ENCODE assay signal across 22 cellular contexts in genomic region chr17:68326681-68327080, GRCh38. TPM values are rescaled to one million over a fixed set of nuclear protein-coding genes. Genes with fewer than 3 reads are reported as not detected.
A peak's percentile ranks its signal among the peaks of the same experiment; 100 is the strongest.
DNase-seq lines count a peak whose midpoint lies in the region; ATAC-seq, FAIRE-seq and TF ChIP-seq lines count a peak whose summit lies in the region.
"Had no signal": no experiment of that assay in that cellular context is flagged by ENCODE, and none has a peak within 500 bp of the region (broad histone marks: within the 10 kb centered on the region; RNA-seq: fewer than 3 reads in every experiment).

No MANE protein-coding gene starts in this region.

- no peak overlapping the region for H4K5ac ChIP-seq in IMR-90 (ENCODE audit: low read depth, low read length)

- no peaks in the 10 kb centered on the region for H3K4me1 Mint-ChIP-seq in MCF 10A (ENCODE audit: insufficient read depth, unreplicated experiment)
- H3K4me1 Mint-ChIP-seq in astrocyte (ENCODE audit: low read depth, unreplicated experiment) = no peaks in the 10 kb centered on the region
- H3K4me1 Mint-ChIP-seq: memory B cell had no signal

- no peak overlapping the region for H3K56ac ChIP-seq in IMR-90 (ENCODE audit: extremely low read depth, insufficient read depth, low read length)

- TF ChIP-seq CTCF in mammary epithelial cell (conservative IDR thresholded peaks at IDR 0.05 in 1 of 2, IDR thresholded peaks at IDR 0.05 in 1 of 2; ENCODE audit: extremely low read depth in 1 of 2, insufficient read depth in 1 of 2, low read depth in 1 of 2, low read length in 2 of 2) (no peak), MCF 10A (IDR thresholded peaks at IDR 0.05; ENCODE audit: unreplicated experiment) (no peak), IMR-90 (conservative IDR thresholded peaks at IDR 0.05; ENCODE audit: low read depth, low read length) (no peak), astrocyte (IDR thresholded peaks at IDR 0.05; ENCODE audit: insufficient read depth, low read depth, low read length) (no peak)

- H3K79me2 ChIP-seq in mammary epithelial cell (ENCODE audit: insufficient read depth, low read length) = no peaks in the 10 kb centered on the region
- no peaks in the 10 kb centered on the region for H3K79me2 ChIP-seq in astrocyte (ENCODE audit: insufficient read depth, low read length)
- H3K79me2 ChIP-seq in trophoblast cell (ENCODE audit: control insufficient read depth, insufficient read depth, low read length, poor library complexity) = peaks cover 8% of the 10 kb centered on the region

- H4K8ac ChIP-seq in IMR-90 (ENCODE audit: low read depth in 2 of 2, low read length in 2 of 2) = no peak overlapping the region
- H4K8ac ChIP-seq in trophoblast cell (ENCODE audit: low read depth, low read length) = peak overlapping the region; percentile 21

- no peak for TF ChIP-seq POLR2A in IMR-90 (IDR thresholded peaks at IDR 0.05; ENCODE audit: low read depth, low read length)

- BruUV-seq in mammary epithelial cell (replicated peaks; lab: Mats Ljungman, UMichigan) = no TSS peak
- no TSS peak for BruUV-seq in MCF 10A (replicated peaks; lab: Mats Ljungman, UMichigan)
- no TSS peak for BruUV-seq in IMR-90 (replicated peaks; lab: Mats Ljungman, UMichigan)

- H3K4ac ChIP-seq in IMR-90 (ENCODE audit: low read depth, low read length) (no peak overlapping the region), trophoblast cell (ENCODE audit: low read depth, low read length) (peak overlapping the region; percentile 1)

- H3K4me1 ChIP-seq in mammary epithelial cell (ENCODE audit: insufficient read depth, low read length) (peaks cover 8% of the 10 kb centered on the region), IMR-90 (ENCODE audit: control insufficient read depth, insufficient read depth, low read length) (no peaks in the 10 kb centered on the region), astrocyte (ENCODE audit: insufficient read depth, low read length) (no peaks in the 10 kb centered on the region), trophoblast cell (ENCODE audit: control insufficient read depth in 1 of 2, insufficient read depth in 2 of 2, low read length in 2 of 2) (peaks cover 25 to 41% of the 10 kb centered on the region in 2 experiments)
- H3K4me1 ChIP-seq: adrenal gland, stomach had no signal

- H4K20me1 ChIP-seq in mammary epithelial cell (ENCODE audit: insufficient read depth, low read length) (no peaks in the 10 kb centered on the region), IMR-90 (ENCODE audit: insufficient read depth, low read length) (no peaks in the 10 kb centered on the region), astrocyte (ENCODE audit: insufficient read depth, low read length) (no peaks in the 10 kb centered on the region)

- H3K27ac Mint-ChIP-seq in MCF 10A (ENCODE audit: low read depth, unreplicated experiment) (no peak overlapping the region), astrocyte (ENCODE audit: unreplicated experiment) (peak overlapping the region; percentile 64)
- H3K27ac Mint-ChIP-seq: CD4-positive, alpha-beta T cell; memory B cell; type B pancreatic cell had no signal

- intact Hi-C loops in mammary epithelial cell (cut with micrococcal nuclease) = no loop called here
- intact Hi-C loops in MCF 10A (cut with micrococcal nuclease) = no loop called here
- intact Hi-C loops in IMR-90 (cut with micrococcal nuclease) = no loop called here

- no peak overlapping the region for H2BK20ac ChIP-seq in IMR-90 (ENCODE audit: low read depth, low read length)

- in situ Hi-C loops in mammary epithelial cell (cut with MboI; ENCODE audit: low sequenced_read_pairs in 2 of 2) = no loop called here
- in situ Hi-C loops in IMR-90 (cut with MboI; ENCODE audit: low sequenced_read_pairs) = no loop called here

- no peak overlapping the region for H2AK9ac ChIP-seq in IMR-90 (replicated peaks; ENCODE audit: low read depth, low read length, poor library complexity)

- no peak for ATAC-seq in IMR-90 (ENCODE audit: low read depth)
- ATAC-seq in HG02642 (IDR thresholded peaks at IDR 0.05; ENCODE audit: poor library complexity, unreplicated experiment) = no peak
- ATAC-seq in GM19463 (IDR thresholded peaks at IDR 0.05; ENCODE audit: unreplicated experiment) = no peak
- ATAC-seq: right cardiac atrium had no signal

- H3K23ac ChIP-seq in IMR-90 (ENCODE audit: low read depth, low read length) = no peak overlapping the region
- no peak overlapping the region for H3K23ac ChIP-seq in trophoblast cell (ENCODE audit: low read length)

- dilution Hi-C loops in mammary epithelial cell (cut with HindIII; ENCODE audit: low sequenced_read_pairs) (no loop called here), IMR-90 (cut with HindIII; ENCODE audit: low sequenced_read_pairs, unreplicated experiment) (no loop called here)

- H3K9me3 Mint-ChIP-seq in MCF 10A (ENCODE audit: unreplicated experiment) = peaks cover 9% of the 10 kb centered on the region
- peaks cover 16% of the 10 kb centered on the region for H3K9me3 Mint-ChIP-seq in astrocyte (ENCODE audit: unreplicated experiment)

- peak overlapping the region; percentile 63 for H2BK12ac ChIP-seq in trophoblast cell (ENCODE audit: low read length)

- H2BK5ac ChIP-seq in IMR-90 (ENCODE audit: low read depth, low read length, poor library complexity, severe bottlenecking) (no peak overlapping the region), trophoblast cell (ENCODE audit: low read depth, low read length, poor library complexity) (peak overlapping the region; percentile 77)

- POLR2A ChIA-PET in MCF 10A (lab: Yijun Ruan, JAX) = interaction anchor here (0.6 kb wide), 1 partner anchor 82 kb away, joined by 4 read pairs; no protein-coding TSS in a partner anchor
- POLR2A ChIA-PET in IMR-90 (lab: Charles Lee; ENCODE audit: unreplicated experiment) = no interaction called here

- no peak overlapping the region for H3K27ac ChIP-seq in mammary epithelial cell (ENCODE audit: insufficient read depth, low read depth, low read length)
- no peak overlapping the region for H3K27ac ChIP-seq in IMR-90 (ENCODE audit: insufficient read depth, low read length)
- H3K27ac ChIP-seq in astrocyte (ENCODE audit: low read depth, low read length) = no peak overlapping the region
- H3K27ac ChIP-seq in trophoblast cell (ENCODE audit: low read depth, low read length) = peak overlapping the region; percentile 89
- H3K27ac ChIP-seq: adrenal gland, cardiac muscle cell, dorsolateral prefrontal cortex, stomach had no signal

- no peak overlapping the region for H4K91ac ChIP-seq in IMR-90 (ENCODE audit: insufficient read depth, low read depth, low read length)
- H4K91ac ChIP-seq in trophoblast cell (ENCODE audit: low read depth, low read length) = peak overlapping the region; percentile 90

- no peak for FAIRE-seq in astrocyte (lab: Jason Lieb, UNC)
- FAIRE-seq: frontal cortex had no signal

- H3K4me3 Mint-ChIP-seq in MCF 10A (ENCODE audit: unreplicated experiment) (no peak overlapping the region), astrocyte (ENCODE audit: unreplicated experiment) (no peak overlapping the region)
- H3K4me3 Mint-ChIP-seq: CD4-positive, alpha-beta T cell; IgD-negative memory B cell; memory B cell; type B pancreatic cell had no signal

- H3K9ac ChIP-seq in mammary epithelial cell (ENCODE audit: insufficient read depth, low read length) (no peak overlapping the region), IMR-90 (ENCODE audit: low read depth, low read length) (no peak overlapping the region), astrocyte (ENCODE audit: low read length) (no peak overlapping the region), trophoblast cell (ENCODE audit: low read length) (no peak overlapping the region)

- H3K27me3 ChIP-seq in mammary epithelial cell (ENCODE audit: insufficient read depth, low read length) (no peaks in the 10 kb centered on the region), IMR-90 (ENCODE audit: control insufficient read depth, insufficient read depth, low read length) (0 out of 2 replicates have a peak, but pooled peaks cover 2% of the 10 kb centered on the region), astrocyte (ENCODE audit: insufficient read depth, low read length) (no peaks in the 10 kb centered on the region), trophoblast cell (ENCODE audit: insufficient read depth, low read length) (no peaks in the 10 kb centered on the region)
- H3K27me3 ChIP-seq: adrenal gland, cardiac muscle cell, dorsolateral prefrontal cortex, MG63, stomach had no signal

- WGBS in mammary epithelial cell (ENCODE audit: low coverage, missing lambda C conversion rate) = 73% methylated on average over 3 of the region's 5 CpGs
- WGBS in IMR-90 (ENCODE audit: extremely low coverage in 2 of 2, insufficient read length in 1 of 2), 2 experiments = 77% methylated on average over 3 of the region's 5 CpGs; no CpG with 5 or more reads in 1 of the 2 experiments
- WGBS in trophoblast cell (ENCODE audit: extremely low coverage, insufficient coverage, insufficient read length) = no CpG with 5 or more reads among the region's 5 CpGs

- TF ChIP-seq RAD21 in IMR-90 (IDR thresholded peaks at IDR 0.05; ENCODE audit: low read length) = no peak

- H2BK15ac ChIP-seq in IMR-90 (ENCODE audit: low read depth, low read length) = no peak overlapping the region

- DNase-seq in mammary epithelial cell (peak; percentile 42), MCF 10A (ENCODE audit: unreplicated experiment) (no peak), IMR-90 (peak; percentile 21), astrocyte (ENCODE audit: low read depth) (no peak), trophoblast cell (peak; percentile 60 to 73), hypothalamus (lab: John Stamatoyannopoulos, UW) (no peak)
- DNase-seq: adrenal gland; CD4-positive, alpha-beta T cell; dorsolateral prefrontal cortex; GF-D8; MG63; NCI-H69; right cardiac atrium; stomach had no signal

- no peak overlapping the region for H3K14ac ChIP-seq in IMR-90 (replicated peaks; ENCODE audit: low read depth, low read length)
- H3K14ac ChIP-seq in trophoblast cell (ENCODE audit: low read length) = peak overlapping the region; percentile 5

- H3K36me3 ChIP-seq in mammary epithelial cell (ENCODE audit: insufficient read depth, low read length) (no peaks in the 10 kb centered on the region), IMR-90 (ENCODE audit: control insufficient read depth, insufficient read depth, low read length) (no peaks in the 10 kb centered on the region), astrocyte (ENCODE audit: insufficient read depth, low read length) (no peaks in the 10 kb centered on the region), trophoblast cell (ENCODE audit: control insufficient read depth in 1 of 2, insufficient read depth in 2 of 2, low read length in 2 of 2) (peaks cover 0 to 2% of the 10 kb centered on the region in 2 experiments)
- H3K36me3 ChIP-seq: adrenal gland, cardiac muscle cell, MG63, stomach had no signal

- H3K27me3 Mint-ChIP-seq in MCF 10A (ENCODE audit: insufficient read depth, unreplicated experiment) = no peaks in the 10 kb centered on the region
- peaks cover 11% of the 10 kb centered on the region for H3K27me3 Mint-ChIP-seq in astrocyte (ENCODE audit: low read depth, unreplicated experiment)
- H3K27me3 Mint-ChIP-seq: CD4-positive, alpha-beta T cell; memory B cell; type B pancreatic cell had no signal

- H2BK120ac ChIP-seq in IMR-90 (ENCODE audit: low read depth, low read length) (no peak overlapping the region), trophoblast cell (ENCODE audit: insufficient read depth, low read length, poor library complexity) (peak overlapping the region; percentile 93)

- no peaks in the 10 kb centered on the region for H3K9me1 ChIP-seq in IMR-90 (ENCODE audit: insufficient read depth, low read length)

- H2AFZ ChIP-seq in mammary epithelial cell (ENCODE audit: low read depth, low read length) (no peak overlapping the region), IMR-90 (replicated peaks; ENCODE audit: low read length, poor library complexity) (no peak overlapping the region), astrocyte (ENCODE audit: low read depth, low read length) (no peak overlapping the region), trophoblast cell (ENCODE audit: insufficient read depth, low read length, poor library complexity) (no peak overlapping the region)

- no peaks in the 10 kb centered on the region for H3K36me3 Mint-ChIP-seq in MCF 10A (ENCODE audit: insufficient read depth, unreplicated experiment)
- H3K36me3 Mint-ChIP-seq in astrocyte (ENCODE audit: low read depth, unreplicated experiment) = peaks cover 3% of the 10 kb centered on the region

- H3K4me2 ChIP-seq in mammary epithelial cell (ENCODE audit: insufficient read depth, low read depth, low read length) (no peak overlapping the region), IMR-90 (ENCODE audit: low read depth, low read length) (no peak overlapping the region), astrocyte (ENCODE audit: low read length) (no peak overlapping the region), trophoblast cell (ENCODE audit: low read length) (no peak overlapping the region)

- H2AK5ac ChIP-seq in IMR-90 (ENCODE audit: low read depth, low read length) = no peak overlapping the region
- peak overlapping the region; percentile 27 for H2AK5ac ChIP-seq in trophoblast cell (ENCODE audit: low read length)

- no peak overlapping the region for H3K18ac ChIP-seq in IMR-90 (ENCODE audit: low read depth, low read length)
- H3K18ac ChIP-seq in trophoblast cell (ENCODE audit: low read length) = peak overlapping the region; percentile 26

- no peak overlapping the region for H4K12ac ChIP-seq in trophoblast cell (ENCODE audit: low read depth, low read length)

- H3K79me1 ChIP-seq in IMR-90 (ENCODE audit: low read depth in 1 of 2, low read length in 2 of 2) (no peaks in the 10 kb centered on the region), trophoblast cell (ENCODE audit: low read length) (peaks cover 44% of the 10 kb centered on the region)

- H3K9me3 ChIP-seq in mammary epithelial cell (replicated peaks; ENCODE audit: insufficient read depth, low read length) (peaks cover 4% of the 10 kb centered on the region), IMR-90 (ENCODE audit: control insufficient read depth, insufficient read depth, low read length) (peaks cover 6% of the 10 kb centered on the region), astrocyte (ENCODE audit: insufficient read depth, low read depth, low read length) (no peaks in the 10 kb centered on the region), trophoblast cell (ENCODE audit: insufficient read depth, low read depth, low read length) (peaks cover 7% of the 10 kb centered on the region)

- H3K4me3 ChIP-seq in mammary epithelial cell (replicated peaks in 1 of 3; ENCODE audit: insufficient read depth in 1 of 3, low read depth in 2 of 3, low read length in 3 of 3) (no peak overlapping the region), IMR-90 (ENCODE audit: insufficient read depth, low read depth, low read length) (no peak overlapping the region), astrocyte (ENCODE audit: insufficient read depth, low read depth, low read length) (no peak overlapping the region), trophoblast cell (ENCODE audit: low read depth, low read length) (no peak overlapping the region)
- H3K4me3 ChIP-seq: adrenal gland, cardiac muscle cell, dorsolateral prefrontal cortex, MG63, stomach had no signal

- CTCF ChIA-PET in mammary epithelial cell (lab: Charles Lee; ENCODE audit: low non-redundant PET) (no interaction called here), MCF 10A (lab: Yijun Ruan, JAX) (interaction anchor here (0.6 kb wide), 1 partner anchor 899 kb away, joined by 3 read pairs; no protein-coding TSS in a partner anchor), IMR-90 (lab: Yijun Ruan, JAX) (no interaction called here)

RNA-seq across cellular contexts. Expression of gene ARSG, which starts 35.4 kb away (rescaled TPM):
- total RNA-seq in mammary epithelial cell = 1 to 10 TPM in 1 of 2 donors, under 1 TPM in 1; 0.99 to 2.7 TPM
- polyA plus RNA-seq in mammary epithelial cell = 0.08 TPM
- polyA minus RNA-seq in mammary epithelial cell = not detected
- 5.0 and 5.9 TPM in 2 replicates for total RNA-seq in MCF 10A (2022)
- 2.9 and 3.1 TPM in 2 replicates for total RNA-seq in IMR-90 (2012; rRNA removed)
- 2.5 and 3.0 TPM in 2 replicates for polyA plus RNA-seq in IMR-90 (2012; rRNA removed)
- 1.3 and 2.4 TPM in 2 replicates for polyA plus RNA-seq in IMR-90 (2012; cell fraction: cytosol; rRNA removed)
- polyA plus RNA-seq in IMR-90 (2012; cell fraction: nucleus; rRNA removed; ENCODE audit: low replicate concordance) = 2.8 and 3.6 TPM in 2 replicates
- 2.6 and 4.0 TPM in 2 replicates for total RNA-seq in astrocyte
- 2.8 and 3.0 TPM in 2 replicates for polyA plus RNA-seq in trophoblast cell (2013)

RNA-seq across cellular contexts. Expression of gene SLC16A6, which starts 35.8 kb away (rescaled TPM):
- total RNA-seq in mammary epithelial cell (under 1 TPM in 1 of 2 donors, not detected in 1; 0.33 TPM), MCF 10A (2022) (1.4 and 1.6 TPM in 2 replicates), IMR-90 (2012; rRNA removed) (0.54 and 0.83 TPM in 2 replicates), astrocyte (0.34 and 0.62 TPM in 2 replicates)
- polyA plus RNA-seq in mammary epithelial cell (not detected), IMR-90 (2012; rRNA removed) (0.22 and 0.29 TPM in 2 replicates)
- polyA minus RNA-seq in mammary epithelial cell = not detected
- polyA plus RNA-seq in IMR-90 (2012; cell fraction: cytosol; rRNA removed) = 0.07 and 0.28 TPM in 2 replicates
- 0.20 and 0.49 TPM in 2 replicates for polyA plus RNA-seq in IMR-90 (2012; cell fraction: nucleus; rRNA removed; ENCODE audit: low replicate concordance)
- polyA plus RNA-seq in trophoblast cell (2013) = 10.7 and 11.1 TPM in 2 replicates
- total RNA-seq: epithelial cell of proximal tubule had no signal
- polyA plus RNA-seq: cardiac muscle cell had no signal

Comparison
In these comparisons a context has a peak if more than half of its experiments do, and no peak if none do; other contexts are left out.
1. DNase-seq: peak in mammary epithelial cell (single experiment), IMR-90 (single experiment) and trophoblast cell (2 of 2); none in MCF 10A (single experiment), astrocyte (single experiment) and hypothalamus (0 of 51).